35 cellular contexts compared by ENCODE assay signal in the genomic region with DNA sequence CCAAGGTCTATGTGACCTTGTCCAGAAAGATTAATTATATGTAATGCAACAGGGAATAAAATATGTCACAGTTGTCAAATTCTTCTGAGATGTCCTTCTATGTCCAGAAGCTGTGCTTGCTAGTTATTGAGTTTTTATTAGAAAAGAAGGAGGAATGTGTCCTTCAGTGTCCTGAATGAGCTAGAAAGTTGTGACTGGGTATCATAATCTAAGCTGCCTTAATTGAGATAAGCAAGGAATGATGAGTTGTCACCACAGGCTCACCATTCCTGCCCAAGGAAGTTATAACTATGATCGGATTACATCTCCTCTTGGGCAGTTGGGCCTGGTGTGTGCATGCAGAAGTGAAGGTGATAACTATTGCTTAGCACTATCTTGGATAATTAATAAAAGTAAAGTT. TPM values are rescaled to one million over a fixed set of nuclear protein-coding genes. Genes with fewer than 3 reads are reported as not detected.
"Had no signal": no experiment of that assay in that cellular context is flagged by ENCODE, and none has a peak within 500 bp of the region (broad histone marks: within the 10 kb centered on the region; RNA-seq: fewer than 3 reads in every experiment).

No MANE protein-coding gene starts in this region.

- DNase-seq: activated B cell treated with CpG ODN at 0.5 μM for 24 hours; activated CD4-positive, alpha-beta T cell treated with anti-CD3 and anti-CD28 coated beads, Interleukin-2, amount 50 U/mL, for 1 hour; activated CD8-positive, alpha-beta T cell treated with anti-CD3 and anti-CD28 coated beads for 36 hours; activated naive CD4-positive, alpha-beta T cell treated with Interleukin-2 at 50 U/mL for 16 hours; activated T-cell treated with anti-CD3 and anti-CD28 coated beads, Interleukin-2, amount 50 U/mL, for 48 hours; aorta; cortex of kidney; foreskin keratinocyte; heart right ventricle; left lung; naive B cell; nephron progenitor cell; retina; small intestine; stimulated activated CD4-positive, alpha-beta T cell treated with anti-CD3 and anti-CD28 coated beads, Interleukin-1b, Interleukin-23, amount 100 ng/mL, for 48 hours; stimulated activated CD4-positive, alpha-beta T cell treated with anti-CD3 and anti-CD28 coated beads, Interleukin-4, amount 100 ng/mL, for 4 hours; stimulated activated CD8-positive, alpha-beta memory T cell treated with anti-CD3 and anti-CD28 coated beads, Interleukin-4, amount 100 ng/mL, for 48 hours; stimulated activated naive CD8-positive, alpha-beta T cell treated with anti-CD3 and anti-CD28 coated beads, Interleukin-15, amount 100 ng/mL, for 72 hours; substantia nigra; T-helper 17 cell; T1000; upper lobe of left lung had no signal

- H3K4me3 Mint-ChIP-seq: activated B cell treated with CpG ODN at 0.5 μM for 24 hours; activated CD8-positive, alpha-beta T cell treated with anti-CD3 and anti-CD28 coated beads for 36 hours; activated naive CD8-positive, alpha-beta T cell; brain; mesothelial cell of epicardium; naive B cell; nephron progenitor cell; stimulated activated memory B cell treated with anti-CD40 and anti-IgM and Interleukin-4, amounts not matched to agents 10 μg/mL and 1 μg/mL and 100 μg/mL, for 72 hours; stimulated activated naive CD8-positive, alpha-beta T cell treated with anti-CD3 and anti-CD28 coated beads, Interleukin-15, amount 100 ng/mL, for 72 hours; T-helper 17 cell had no signal

- H3K9me3 Mint-ChIP-seq: activated B cell treated with CpG ODN at 0.5 μM for 24 hours; activated CD8-positive, alpha-beta T cell treated with anti-CD3 and anti-CD28 coated beads for 36 hours; brain; mesothelial cell of epicardium; naive B cell; nephron progenitor cell; stimulated activated memory B cell treated with anti-CD40 and anti-IgM and Interleukin-4, amounts not matched to agents 10 μg/mL and 1 μg/mL and 100 μg/mL, for 72 hours; stimulated activated naive CD8-positive, alpha-beta T cell treated with anti-CD3 and anti-CD28 coated beads, Interleukin-15, amount 100 ng/mL, for 72 hours had no signal

- H3K4me1 ChIP-seq: left lung, upper lobe of left lung, vagina had no signal

- H3K4me3 ChIP-seq: heart right ventricle, left lung, lung, upper lobe of left lung, vagina had no signal

- H3K27me3 Mint-ChIP-seq: stimulated activated memory B cell treated with anti-CD40 and anti-IgM and Interleukin-4, amounts not matched to agents 10 μg/mL and 1 μg/mL and 100 μg/mL, for 72 hours; stimulated activated naive CD8-positive, alpha-beta T cell treated with anti-CD3 and anti-CD28 coated beads, Interleukin-15, amount 100 ng/mL, for 72 hours had no signal

- H3K9me3 ChIP-seq: heart right ventricle, left lung, neutrophil, upper lobe of left lung, vagina had no signal

- H3K4me1 Mint-ChIP-seq: activated B cell treated with CpG ODN at 0.5 μM for 24 hours, brain, naive B cell had no signal

- H3K27ac ChIP-seq: foreskin keratinocyte, left lung, neutrophil, upper lobe of left lung, vagina had no signal

- H3K27me3 ChIP-seq: foreskin keratinocyte, heart right ventricle, left lung, neutrophil, upper lobe of left lung, vagina had no signal

- H3K36me3 ChIP-seq: heart right ventricle, left lung, neutrophil, upper lobe of left lung, vagina had no signal

- H3K27ac Mint-ChIP-seq: activated B cell treated with CpG ODN at 0.5 μM for 24 hours; activated CD8-positive, alpha-beta T cell treated with anti-CD3 and anti-CD28 coated beads for 36 hours; activated naive CD8-positive, alpha-beta T cell; brain; mesothelial cell of epicardium; naive B cell; nephron progenitor cell; stimulated activated memory B cell treated with anti-CD40 and anti-IgM and Interleukin-4, amounts not matched to agents 10 μg/mL and 1 μg/mL and 100 μg/mL, for 72 hours; stimulated activated naive CD8-positive, alpha-beta T cell treated with anti-CD3 and anti-CD28 coated beads, Interleukin-15, amount 100 ng/mL, for 72 hours; T-helper 17 cell had no signal

- ATAC-seq: activated CD8-positive, alpha-beta T cell treated with anti-CD3 and anti-CD28 coated beads for 36 hours; esophagus mucosa; foreskin keratinocyte; left lung; sciatic nerve; stimulated activated memory B cell treated with anti-CD40 and anti-IgM and Interleukin-4, amounts not matched to agents 10 μg/mL and 1 μg/mL and 100 μg/mL, for 72 hours; stimulated activated naive CD8-positive, alpha-beta T cell treated with anti-CD3 and anti-CD28 coated beads, Interleukin-15, amount 100 ng/mL, for 72 hours; T-helper 17 cell had no signal

- H3K36me3 Mint-ChIP-seq: activated naive CD8-positive, alpha-beta T cell; brain; mesothelial cell of epicardium; naive B cell; stimulated activated memory B cell treated with anti-CD40 and anti-IgM and Interleukin-4, amounts not matched to agents 10 μg/mL and 1 μg/mL and 100 μg/mL, for 72 hours had no signal

RNA-seq across cellular contexts. Expression of gene ARL14, which starts 21.8 kb away (rescaled TPM):
- total RNA-seq: activated CD8-positive, alpha-beta T cell treated with anti-CD3 and anti-CD28 coated beads for 36 hours; aorta; cardiac septum; cerebellum; heart right ventricle; left lung; lung; mesothelial cell of epicardium; osteocyte; posterior vena cava; sciatic nerve; T-helper 17 cell; upper lobe of left lung; vagina had no signal
- polyA plus RNA-seq: heart right ventricle had no signal
